Comparison of ENCODE assay signal across 1 cellular context in the genomic region with DNA sequence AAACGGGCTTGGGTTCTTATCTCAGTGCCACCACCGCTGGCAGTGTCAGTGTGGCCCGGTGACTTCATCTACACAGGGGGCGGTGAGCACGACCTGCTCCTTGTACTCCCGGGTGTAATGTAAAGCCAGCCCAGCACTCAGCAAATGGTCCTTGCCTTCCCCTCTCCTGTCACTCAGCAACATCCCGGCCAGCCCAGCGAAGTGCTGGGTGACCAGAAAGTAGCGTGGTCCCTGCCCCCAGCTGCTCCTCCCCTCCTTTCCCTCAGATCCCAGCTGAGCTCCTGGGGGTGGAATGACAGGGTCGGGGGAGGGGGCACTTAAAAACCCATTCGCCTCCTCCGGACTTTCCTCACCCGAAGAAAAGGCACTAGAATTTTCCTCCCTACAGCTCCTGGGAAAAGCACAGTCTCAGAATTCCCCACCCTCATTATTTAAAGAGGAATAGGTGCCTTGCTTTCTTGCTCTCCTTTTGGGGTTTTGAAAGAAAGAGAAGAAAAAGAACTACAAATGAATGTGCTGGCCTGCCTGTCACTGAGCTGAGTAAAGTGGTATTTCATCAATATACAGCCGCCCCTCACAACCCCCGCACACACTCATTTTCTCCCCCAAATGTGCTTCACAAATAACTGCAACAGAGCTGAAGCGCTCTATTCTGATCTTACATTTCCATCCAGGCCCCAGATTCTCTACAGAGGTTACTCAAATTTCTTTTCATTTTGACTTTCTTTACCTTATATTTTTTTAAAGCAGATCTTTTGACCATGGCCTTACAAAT.
TF ChIP-seq lines count a peak whose summit lies in the region.

No MANE protein-coding gene starts in this region.

TF ChIP-seq in GM23338, 12 proteins besides CTCF, POLR2A, EP300 and RAD21 (continued from another document):
- TF ChIP-seq, protein P1, sequence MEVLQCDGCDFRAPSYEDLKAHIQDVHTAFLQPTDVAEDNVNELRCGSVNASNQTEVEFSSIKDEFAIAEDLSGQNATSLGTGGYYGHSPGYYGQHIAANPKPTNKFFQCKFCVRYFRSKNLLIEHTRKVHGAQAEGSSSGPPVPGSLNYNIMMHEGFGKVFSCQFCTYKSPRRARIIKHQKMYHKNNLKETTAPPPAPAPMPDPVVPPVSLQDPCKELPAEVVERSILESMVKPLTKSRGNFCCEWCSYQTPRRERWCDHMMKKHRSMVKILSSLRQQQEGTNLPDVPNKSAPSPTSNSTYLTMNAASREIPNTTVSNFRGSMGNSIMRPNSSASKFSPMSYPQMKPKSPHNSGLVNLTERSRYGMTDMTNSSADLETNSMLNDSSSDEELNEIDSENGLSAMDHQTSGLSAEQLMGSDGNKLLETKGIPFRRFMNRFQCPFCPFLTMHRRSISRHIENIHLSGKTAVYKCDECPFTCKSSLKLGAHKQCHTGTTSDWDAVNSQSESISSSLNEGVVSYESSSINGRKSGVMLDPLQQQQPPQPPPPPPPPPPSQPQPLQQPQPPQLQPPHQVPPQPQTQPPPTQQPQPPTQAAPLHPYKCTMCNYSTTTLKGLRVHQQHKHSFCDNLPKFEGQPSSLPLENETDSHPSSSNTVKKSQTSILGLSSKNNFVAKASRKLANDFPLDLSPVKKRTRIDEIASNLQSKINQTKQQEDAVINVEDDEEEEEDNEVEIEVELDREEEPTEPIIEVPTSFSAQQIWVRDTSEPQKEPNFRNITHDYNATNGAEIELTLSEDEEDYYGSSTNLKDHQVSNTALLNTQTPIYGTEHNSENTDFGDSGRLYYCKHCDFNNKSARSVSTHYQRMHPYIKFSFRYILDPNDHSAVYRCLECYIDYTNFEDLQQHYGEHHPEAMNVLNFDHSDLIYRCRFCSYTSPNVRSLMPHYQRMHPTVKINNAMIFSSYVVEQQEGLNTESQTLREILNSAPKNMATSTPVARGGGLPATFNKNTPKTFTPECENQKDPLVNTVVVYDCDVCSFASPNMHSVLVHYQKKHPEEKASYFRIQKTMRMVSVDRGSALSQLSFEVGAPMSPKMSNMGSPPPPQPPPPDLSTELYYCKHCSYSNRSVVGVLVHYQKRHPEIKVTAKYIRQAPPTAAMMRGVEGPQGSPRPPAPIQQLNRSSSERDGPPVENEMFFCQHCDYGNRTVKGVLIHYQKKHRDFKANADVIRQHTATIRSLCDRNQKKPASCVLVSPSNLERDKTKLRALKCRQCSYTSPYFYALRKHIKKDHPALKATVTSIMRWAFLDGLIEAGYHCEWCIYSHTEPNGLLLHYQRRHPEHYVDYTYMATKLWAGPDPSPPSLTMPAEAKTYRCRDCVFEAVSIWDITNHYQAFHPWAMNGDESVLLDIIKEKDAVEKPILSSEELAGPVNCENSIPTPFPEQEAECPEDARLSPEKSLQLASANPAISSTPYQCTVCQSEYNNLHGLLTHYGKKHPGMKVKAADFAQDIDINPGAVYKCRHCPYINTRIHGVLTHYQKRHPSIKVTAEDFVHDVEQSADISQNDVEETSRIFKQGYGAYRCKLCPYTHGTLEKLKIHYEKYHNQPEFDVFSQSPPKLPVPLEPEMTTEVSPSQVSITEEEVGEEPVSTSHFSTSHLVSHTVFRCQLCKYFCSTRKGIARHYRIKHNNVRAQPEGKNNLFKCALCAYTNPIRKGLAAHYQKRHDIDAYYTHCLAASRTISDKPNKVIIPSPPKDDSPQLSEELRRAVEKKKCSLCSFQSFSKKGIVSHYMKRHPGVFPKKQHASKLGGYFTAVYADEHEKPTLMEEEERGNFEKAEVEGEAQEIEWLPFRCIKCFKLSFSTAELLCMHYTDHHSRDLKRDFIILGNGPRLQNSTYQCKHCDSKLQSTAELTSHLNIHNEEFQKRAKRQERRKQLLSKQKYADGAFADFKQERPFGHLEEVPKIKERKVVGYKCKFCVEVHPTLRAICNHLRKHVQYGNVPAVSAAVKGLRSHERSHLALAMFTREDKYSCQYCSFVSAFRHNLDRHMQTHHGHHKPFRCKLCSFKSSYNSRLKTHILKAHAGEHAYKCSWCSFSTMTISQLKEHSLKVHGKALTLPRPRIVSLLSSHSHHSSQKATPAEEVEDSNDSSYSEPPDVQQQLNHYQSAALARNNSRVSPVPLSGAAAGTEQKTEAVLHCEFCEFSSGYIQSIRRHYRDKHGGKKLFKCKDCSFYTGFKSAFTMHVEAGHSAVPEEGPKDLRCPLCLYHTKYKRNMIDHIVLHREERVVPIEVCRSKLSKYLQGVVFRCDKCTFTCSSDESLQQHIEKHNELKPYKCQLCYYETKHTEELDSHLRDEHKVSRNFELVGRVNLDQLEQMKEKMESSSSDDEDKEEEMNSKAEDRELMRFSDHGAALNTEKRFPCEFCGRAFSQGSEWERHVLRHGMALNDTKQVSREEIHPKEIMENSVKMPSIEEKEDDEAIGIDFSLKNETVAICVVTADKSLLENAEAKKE (CRISPR knock-in tag; IDR thresholded peaks at IDR 0.05) = no peak
- no peak for TF ChIP-seq EZH2 (IDR thresholded peaks at IDR 0.05; ENCODE audit: low read depth, unreplicated experiment)
- TF ChIP-seq, protein P2, sequence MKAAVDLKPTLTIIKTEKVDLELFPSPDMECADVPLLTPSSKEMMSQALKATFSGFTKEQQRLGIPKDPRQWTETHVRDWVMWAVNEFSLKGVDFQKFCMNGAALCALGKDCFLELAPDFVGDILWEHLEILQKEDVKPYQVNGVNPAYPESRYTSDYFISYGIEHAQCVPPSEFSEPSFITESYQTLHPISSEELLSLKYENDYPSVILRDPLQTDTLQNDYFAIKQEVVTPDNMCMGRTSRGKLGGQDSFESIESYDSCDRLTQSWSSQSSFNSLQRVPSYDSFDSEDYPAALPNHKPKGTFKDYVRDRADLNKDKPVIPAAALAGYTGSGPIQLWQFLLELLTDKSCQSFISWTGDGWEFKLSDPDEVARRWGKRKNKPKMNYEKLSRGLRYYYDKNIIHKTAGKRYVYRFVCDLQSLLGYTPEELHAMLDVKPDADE (IDR thresholded peaks at IDR 0.05) = no peak
